24 cellular contexts compared by ENCODE assay signal in genomic region chr14:101717663-101718490, GRCh38. TPM values are rescaled to one million over a fixed set of nuclear protein-coding genes. Genes with fewer than 3 reads are reported as not detected.
DNase-seq lines count a peak whose midpoint lies in the region; ATAC-seq and TF ChIP-seq lines count a peak whose summit lies in the region.
"Had no signal": no experiment of that assay in that cellular context is flagged by ENCODE, and none has a peak within 500 bp of the region (broad histone marks: within the 10 kb centered on the region; RNA-seq: fewer than 3 reads in every experiment).

No MANE protein-coding gene starts in this region.

- peak overlapping the region; percentile 4 for H2AFZ ChIP-seq in neuron (ENCODE audit: low read depth, low read length)

- no peaks in the 10 kb centered on the region for H3K4me1 ChIP-seq in neuron (ENCODE audit: insufficient read depth, low read length)
- H3K4me1 ChIP-seq: right lobe of liver had no signal

- no peaks in the 10 kb centered on the region for H3K27me3 Mint-ChIP-seq in CD4-positive, alpha-beta T cell
- no peaks in the 10 kb centered on the region for H3K27me3 Mint-ChIP-seq in effector memory CD8-positive, alpha-beta T cell
- peaks cover 36 to 43% of the 10 kb centered on the region in 2 donors for H3K27me3 Mint-ChIP-seq in stimulated activated naive B cell treated with anti-CD40 and anti-IgM and Interleukin-4, amounts not matched to agents 10 μg/mL and 1 μg/mL and 100 μg/mL, for 72 hours
- H3K27me3 Mint-ChIP-seq: activated naive CD8-positive, alpha-beta T cell had no signal

- peak overlapping the region; percentile 59 for H3K27ac Mint-ChIP-seq in CD4-positive, alpha-beta T cell
- H3K27ac Mint-ChIP-seq in effector memory CD8-positive, alpha-beta T cell = peak overlapping the region; percentile 87 to 90
- no peak overlapping the region for H3K27ac Mint-ChIP-seq in stimulated activated naive B cell treated with anti-CD40 and anti-IgM and Interleukin-4, amounts not matched to agents 10 μg/mL and 1 μg/mL and 100 μg/mL, for 72 hours
- H3K27ac Mint-ChIP-seq: activated T-helper 1 cell treated with anti-CD3 and anti-CD28 coated beads, Interleukin-12 subunit alpha, Interleukin-12 subunit beta, Interleukin-2, Interleukin-4 antibody, amounts not matched to agents 30 ng/mL and 10 ng/mL and 1 ng/mL, durations not matched to agents 14 hours and 24 hours and 36 hours had no signal

- ATAC-seq in CD4-positive, alpha-beta T cell (ENCODE audit: poor library complexity) = no peak
- ATAC-seq in effector memory CD8-positive, alpha-beta T cell (replicated peaks) = no peak
- ATAC-seq in GM21526 (IDR thresholded peaks at IDR 0.05; ENCODE audit: low FRiP score, unreplicated experiment) = no peak
- ATAC-seq in stimulated activated naive B cell treated with anti-CD40 and anti-IgM and Interleukin-4, amounts not matched to agents 10 μg/mL and 1 μg/mL and 100 μg/mL, for 72 hours (replicated peaks) = no peak
- ATAC-seq: heart right ventricle, mucosa of descending colon, PC-3, right lobe of liver had no signal

- POLR2A ChIA-PET in CD4-positive, alpha-beta T cell (lab: Charles Lee) = no interaction called here

- H3K9me3 Mint-ChIP-seq in CD4-positive, alpha-beta T cell = no peaks in the 10 kb centered on the region
- H3K9me3 Mint-ChIP-seq in effector memory CD8-positive, alpha-beta T cell = no peaks in the 10 kb centered on the region
- H3K9me3 Mint-ChIP-seq in stimulated activated naive B cell treated with anti-CD40 and anti-IgM and Interleukin-4, amounts not matched to agents 10 μg/mL and 1 μg/mL and 100 μg/mL, for 72 hours = no peaks in the 10 kb centered on the region

- CTCF ChIA-PET in CD4-positive, alpha-beta T cell (lab: Charles Lee) = no interaction called here

- H3K4me1 Mint-ChIP-seq in CD4-positive, alpha-beta T cell (ENCODE audit: low read depth) = peaks cover 56% of the 10 kb centered on the region
- H3K4me1 Mint-ChIP-seq in effector memory CD8-positive, alpha-beta T cell (ENCODE audit: low read depth in 2 of 2) = peaks cover 53 to 57% of the 10 kb centered on the region in 2 donors
- peaks cover 12 to 17% of the 10 kb centered on the region in 2 donors for H3K4me1 Mint-ChIP-seq in stimulated activated naive B cell treated with anti-CD40 and anti-IgM and Interleukin-4, amounts not matched to agents 10 μg/mL and 1 μg/mL and 100 μg/mL, for 72 hours

- H3K27ac ChIP-seq in CD4-positive, alpha-beta T cell (ENCODE audit: low read depth, low read length) = no peak overlapping the region
- H3K27ac ChIP-seq: heart right ventricle, right lobe of liver, testis, VCaP had no signal

- peak in 1 of 10 experiments; percentile 11 for DNase-seq in CD4-positive, alpha-beta T cell
- peak; percentile 7 for DNase-seq in H7
- DNase-seq in effector memory CD8-positive, alpha-beta T cell = no peak
- DNase-seq in stimulated activated naive B cell treated with anti-CD40 and anti-IgM and Interleukin-4, amounts not matched to agents 10 μg/mL and 1 μg/mL and 100 μg/mL, for 72 hours = no peak
- DNase-seq in activated CD4-positive, alpha-beta T cell treated with anti-CD3 and anti-CD28 coated beads for 1 hour = no peak
- DNase-seq in stimulated activated CD8-positive, alpha-beta memory T cell treated with anti-CD3 and anti-CD28 coated beads, Interleukin-4, amount 100 ng/mL, for 48 hours = no peak
- DNase-seq: activated CD4-positive, alpha-beta T cell treated with anti-CD3 and anti-CD28 coated beads, Interleukin-2, amount 50 U/mL, for 4 hours; heart right ventricle; KG1; mucosa of descending colon; NCI-H187; NCI-H2227 treated with DMSO at 0.1 percent for 48 hours; occipital lobe; PC-3; SIG-M5; stimulated activated CD4-positive, alpha-beta T cell treated with anti-CD3 and anti-CD28 coated beads, Interleukin-15, amount 100 ng/mL, for 24 hours; testis had no signal

- no peaks in the 10 kb centered on the region for H3K27me3 ChIP-seq in CD4-positive, alpha-beta T cell (ENCODE audit: control insufficient read depth, insufficient read depth, low read length)
- H3K27me3 ChIP-seq in H7 (ENCODE audit: control insufficient read depth, insufficient read depth, low read length) = no peaks in the 10 kb centered on the region
- no peaks in the 10 kb centered on the region for H3K27me3 ChIP-seq in neuron (ENCODE audit: insufficient read depth, low read length)
- H3K27me3 ChIP-seq: heart right ventricle, right lobe of liver, testis had no signal

- H3K4me3 Mint-ChIP-seq in CD4-positive, alpha-beta T cell = no peak overlapping the region
- peak overlapping the region; percentile 46 to 59 for H3K4me3 Mint-ChIP-seq in effector memory CD8-positive, alpha-beta T cell
- H3K4me3 Mint-ChIP-seq in stimulated activated naive B cell treated with anti-CD40 and anti-IgM and Interleukin-4, amounts not matched to agents 10 μg/mL and 1 μg/mL and 100 μg/mL, for 72 hours = no peak overlapping the region
- H3K4me3 Mint-ChIP-seq: activated naive CD8-positive, alpha-beta T cell; activated T-helper 1 cell treated with anti-CD3 and anti-CD28 coated beads, Interleukin-12 subunit alpha, Interleukin-12 subunit beta, Interleukin-2, Interleukin-4 antibody, amounts not matched to agents 30 ng/mL and 10 ng/mL and 1 ng/mL, durations not matched to agents 14 hours and 24 hours and 36 hours; T-helper 1 cell treated with Interleukin-12 subunit alpha and Interleukin-12 subunit beta and Interleukin-4 antibody, amounts not matched to agents 30 μg/mL and 1 μg/mL, for 36 hours had no signal

- intact Hi-C loops in CD4-positive, alpha-beta T cell (cut with DNase I, micrococcal nuclease) = no loop called here

- no peaks in the 10 kb centered on the region for H3K9me3 ChIP-seq in CD4-positive, alpha-beta T cell (ENCODE audit: control insufficient read depth, low read length)
- no peaks in the 10 kb centered on the region for H3K9me3 ChIP-seq in neuron (ENCODE audit: low read length)
- H3K9me3 ChIP-seq: mucosa of descending colon, right lobe of liver, testis had no signal

- no peaks in the 10 kb centered on the region for H3K36me3 Mint-ChIP-seq in CD4-positive, alpha-beta T cell (ENCODE audit: low read depth)
- peaks cover 34% of the 10 kb centered on the region for H3K36me3 Mint-ChIP-seq in effector memory CD8-positive, alpha-beta T cell (ENCODE audit: insufficient read depth)
- no peaks in the 10 kb centered on the region for H3K36me3 Mint-ChIP-seq in stimulated activated naive B cell treated with anti-CD40 and anti-IgM and Interleukin-4, amounts not matched to agents 10 μg/mL and 1 μg/mL and 100 μg/mL, for 72 hours
- H3K36me3 Mint-ChIP-seq: activated naive CD8-positive, alpha-beta T cell had no signal

- TF ChIP-seq CTCF in CD4-positive, alpha-beta T cell (IDR thresholded peaks at IDR 0.05) = no peak

- H3K4me3 ChIP-seq in H7 (ENCODE audit: insufficient read depth, low read depth, low read length) (no peak overlapping the region), neuron (ENCODE audit: low read length) (no peak overlapping the region)
- H3K4me3 ChIP-seq: heart right ventricle, mucosa of descending colon, right lobe of liver, testis had no signal

- H3K36me3 ChIP-seq in H7 (replicated peaks; ENCODE audit: control insufficient read depth, insufficient read depth, low read length) = no peaks in the 10 kb centered on the region
- no peaks in the 10 kb centered on the region for H3K36me3 ChIP-seq in neuron (ENCODE audit: insufficient read depth, low read length)
- H3K36me3 ChIP-seq: heart right ventricle, right lobe of liver had no signal

RNA-seq across cellular contexts. Expression of gene PPP2R5C, which starts 43.6 kb away (rescaled TPM):
- total RNA-seq in CD4-positive, alpha-beta T cell = 100 to 1,000 TPM; 463 to 487 TPM
- total RNA-seq in H7 (2014; rRNA removed; shearing (Covaris generic)) = 46.7 and 64.6 TPM in 2 replicates

Comparison
In these comparisons a context has a peak if more than half of its experiments do, and no peak if none do; other contexts are left out.
1. H3K4me3 Mint-ChIP-seq: peak in effector memory CD8-positive, alpha-beta T cell (2 of 2); none in CD4-positive, alpha-beta T cell (single experiment) and stimulated activated naive B cell treated with anti-CD40 and anti-IgM and Interleukin-4, amounts not matched to agents 10 μg/mL and 1 μg/mL and 100 μg/mL, for 72 hours (0 of 2).